Comparison of ENCODE assay signal across 21 cellular contexts in the genomic region with DNA sequence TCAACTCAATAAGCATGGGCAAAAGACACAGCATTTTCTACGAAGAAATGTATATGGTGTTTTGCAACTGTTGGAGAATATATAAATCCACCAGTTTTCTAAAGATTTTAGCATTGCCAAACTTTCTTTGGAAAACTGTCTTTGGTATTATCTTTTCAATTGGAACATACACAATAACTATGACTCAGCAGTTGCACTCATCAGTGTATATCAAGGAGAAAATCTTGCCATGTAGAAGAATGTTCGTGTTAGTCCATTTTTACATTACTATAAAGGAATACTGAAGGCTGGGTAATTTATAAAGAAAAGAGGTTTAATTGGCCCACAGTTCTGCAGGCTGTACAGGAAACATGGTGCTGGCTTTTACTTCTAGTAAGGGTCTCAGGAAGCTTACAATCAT. TPM values are rescaled to one million over a fixed set of nuclear protein-coding genes. Genes with fewer than 3 reads are reported as not detected.
DNase-seq lines count a peak whose midpoint lies in the region; ATAC-seq, FAIRE-seq and TF ChIP-seq lines count a peak whose summit lies in the region.
"Had no signal": no experiment of that assay in that cellular context is flagged by ENCODE, and none has a peak within 500 bp of the region (broad histone marks: within the 10 kb centered on the region; RNA-seq: fewer than 3 reads in every experiment).

No MANE protein-coding gene starts in this region.

- H3K27me3 Mint-ChIP-seq in HFFc6 (ENCODE audit: insufficient read depth) = no peaks in the 10 kb centered on the region
- H3K27me3 Mint-ChIP-seq: activated CD4-positive, alpha-beta memory T cell treated with anti-CD3 and anti-CD28 coated beads, Interleukin-2, amount 10 ng/mL, durations not matched to agents 7 days and 5 days; activated T-cell treated with anti-CD3 and anti-CD28 coated beads, Interleukin-2, amount 50 U/mL, for 24 hours; dendritic cell treated with granulocyte-macrophage colony-stimulating factor and Interleukin-4, amounts not matched to agents 40 ng/mL and 50 ng/mL, for 4 days; natural killer cell treated with Interleukin-12 subunit alpha and Interleukin-12 subunit beta and Interleukin-15 and Interleukin-18, amount 100 ng/mL, for 72 hours had no signal

- H3K4me1 Mint-ChIP-seq in HFFc6 (ENCODE audit: low read depth) = peaks cover 14% of the 10 kb centered on the region

- H3K9ac ChIP-seq in mammary epithelial cell (ENCODE audit: insufficient read depth, low read length) = no peak overlapping the region

- H3K4me3 Mint-ChIP-seq in HFFc6 = no peak overlapping the region
- H3K4me3 Mint-ChIP-seq: activated CD4-positive, alpha-beta memory T cell treated with anti-CD3 and anti-CD28 coated beads, Interleukin-2, amount 10 ng/mL, durations not matched to agents 7 days and 5 days; activated naive CD4-positive, alpha-beta T cell treated with anti-CD3 and anti-CD28 coated beads for 36 hours; activated T-cell treated with anti-CD3 and anti-CD28 coated beads, Interleukin-2, amount 50 U/mL, for 24 hours; CD8-positive, alpha-beta T cell; dendritic cell treated with granulocyte-macrophage colony-stimulating factor and Interleukin-4, amounts not matched to agents 40 ng/mL and 50 ng/mL, for 4 days; natural killer cell treated with Interleukin-12 subunit alpha and Interleukin-12 subunit beta and Interleukin-15 and Interleukin-18, amount 100 ng/mL, for 72 hours had no signal

- H3K79me2 ChIP-seq in mammary epithelial cell (ENCODE audit: insufficient read depth, low read length) = no peaks in the 10 kb centered on the region

- H3K9me3 Mint-ChIP-seq in HFFc6 = no peaks in the 10 kb centered on the region
- H3K9me3 Mint-ChIP-seq: activated CD4-positive, alpha-beta memory T cell treated with anti-CD3 and anti-CD28 coated beads, Interleukin-2, amount 10 ng/mL, durations not matched to agents 7 days and 5 days; activated naive CD4-positive, alpha-beta T cell treated with anti-CD3 and anti-CD28 coated beads for 36 hours; activated T-cell treated with anti-CD3 and anti-CD28 coated beads, Interleukin-2, amount 50 U/mL, for 24 hours; CD8-positive, alpha-beta T cell; dendritic cell treated with granulocyte-macrophage colony-stimulating factor and Interleukin-4, amounts not matched to agents 40 ng/mL and 50 ng/mL, for 4 days; natural killer cell treated with Interleukin-12 subunit alpha and Interleukin-12 subunit beta and Interleukin-15 and Interleukin-18, amount 100 ng/mL, for 72 hours had no signal

- H3K36me3 Mint-ChIP-seq in HFFc6 (ENCODE audit: low read depth) = no peaks in the 10 kb centered on the region
- H3K36me3 Mint-ChIP-seq: CD8-positive, alpha-beta T cell; natural killer cell treated with Interleukin-12 subunit alpha and Interleukin-12 subunit beta and Interleukin-15 and Interleukin-18, amount 100 ng/mL, for 72 hours had no signal

- H3K27ac ChIP-seq in A549 (peak overlapping the region; percentile 76 to 88), mammary epithelial cell (ENCODE audit: insufficient read depth, low read depth, low read length) (no peak overlapping the region)
- H3K27ac ChIP-seq: HL-60 had no signal

- peak in 1 of 2 experiments; percentile 5 for DNase-seq in A549 (ENCODE audit: low read depth in 1 of 2, low spot score in 1 of 2)
- peak; percentile 17 for DNase-seq in HFFc6
- peak; percentile 16 for DNase-seq in mammary epithelial cell
- DNase-seq in iris pigment epithelial cell (ENCODE audit: low read depth) = peak; percentile 49
- DNase-seq in HUDEP-2 (lab: John Stamatoyannopoulos, UW; ENCODE audit: unreplicated experiment in 76 of 76) = no peak
- DNase-seq in GM19238 (ENCODE audit: insufficient read length, low spot score) = no peak
- no peak for DNase-seq in inferior parietal cortex (ENCODE audit: extremely low spot score)
- DNase-seq: activated CD4-positive, alpha-beta memory T cell treated with anti-CD3 and anti-CD28 coated beads, Interleukin-2, amount 10 ng/mL, durations not matched to agents 7 days and 5 days; activated naive CD4-positive, alpha-beta T cell treated with anti-CD3 and anti-CD28 coated beads for 36 hours; activated T-cell treated with anti-CD3 and anti-CD28 coated beads, Interleukin-2, amount 50 U/mL, for 24 hours; CD8-positive, alpha-beta T cell; KBM-7; NCI-H2081; NCI-H510A; Right ventricle myocardium superior; stimulated activated CD4-positive, alpha-beta T cell treated with anti-CD3 and anti-CD28 coated beads, Interleukin-12 subunit alpha, Interleukin-12 subunit beta, amount 100 ng/mL, for 4 hours had no signal

- dilution Hi-C loops in mammary epithelial cell (cut with HindIII; ENCODE audit: low sequenced_read_pairs) = no loop called here

- no peak for TF ChIP-seq RAD21 in A549 (conservative IDR thresholded peaks at IDR 0.05 in 1 of 2, IDR thresholded peaks at IDR 0.05 in 1 of 2)

- H3K4me1 ChIP-seq in A549 = peaks cover 48% of the 10 kb centered on the region
- peaks cover 18% of the 10 kb centered on the region for H3K4me1 ChIP-seq in mammary epithelial cell (ENCODE audit: insufficient read depth, low read length)

- peak overlapping the region; percentile 27; the same call in 1 of the 2 replicates for H3K27ac Mint-ChIP-seq in HFFc6
- H3K27ac Mint-ChIP-seq: activated CD4-positive, alpha-beta memory T cell treated with anti-CD3 and anti-CD28 coated beads, Interleukin-2, amount 10 ng/mL, durations not matched to agents 7 days and 5 days; activated naive CD4-positive, alpha-beta T cell treated with anti-CD3 and anti-CD28 coated beads for 36 hours; activated T-cell treated with anti-CD3 and anti-CD28 coated beads, Interleukin-2, amount 50 U/mL, for 24 hours; CD8-positive, alpha-beta T cell; dendritic cell treated with granulocyte-macrophage colony-stimulating factor and Interleukin-4, amounts not matched to agents 40 ng/mL and 50 ng/mL, for 4 days; natural killer cell treated with Interleukin-12 subunit alpha and Interleukin-12 subunit beta and Interleukin-15 and Interleukin-18, amount 100 ng/mL, for 72 hours had no signal

- no peak for ATAC-seq in A549
- ATAC-seq in HG03439 (IDR thresholded peaks at IDR 0.05; ENCODE audit: unreplicated experiment) = no peak
- ATAC-seq: CD8-positive, alpha-beta T cell; natural killer cell treated with Interleukin-12 subunit alpha and Interleukin-12 subunit beta and Interleukin-15 and Interleukin-18, amount 100 ng/mL, for 72 hours had no signal

- no peaks in the 10 kb centered on the region for H4K20me1 ChIP-seq in mammary epithelial cell (ENCODE audit: insufficient read depth, low read length)

- POLR2A ChIA-PET in A549 (lab: Yijun Ruan, JAX) = no interaction called here

- 65% methylated on average over 2 of the region's 2 CpGs for WGBS in A549 (ENCODE audit: missing lambda C conversion rate)
- WGBS in mammary epithelial cell (ENCODE audit: low coverage, missing lambda C conversion rate) = 58% methylated on average over 2 of the region's 2 CpGs

- H3K4me2 ChIP-seq in A549 = peak overlapping the region; percentile 35; the same call in 2 of the 3 replicates
- no peak overlapping the region for H3K4me2 ChIP-seq in mammary epithelial cell (ENCODE audit: insufficient read depth, low read depth, low read length)

- no peak overlapping the region for H3K4me3 ChIP-seq in A549
- H3K4me3 ChIP-seq in mammary epithelial cell (replicated peaks in 1 of 3; ENCODE audit: insufficient read depth in 1 of 3, low read depth in 2 of 3, low read length in 3 of 3) = no peak overlapping the region

- TF ChIP-seq EP300 in A549 (IDR thresholded peaks at IDR 0.05) = no peak

- no peak overlapping the region for H2AFZ ChIP-seq in mammary epithelial cell (ENCODE audit: low read depth, low read length)

- CTCF ChIA-PET in A549 (lab: Yijun Ruan, JAX) = no interaction called here
- CTCF ChIA-PET in mammary epithelial cell (lab: Charles Lee; ENCODE audit: low non-redundant PET) = no interaction called here

- TF ChIP-seq CTCF in A549 (IDR thresholded peaks at IDR 0.05) = no peak
- no peak for TF ChIP-seq CTCF in HFFc6 (IDR thresholded peaks at IDR 0.05)
- no peak for TF ChIP-seq CTCF in mammary epithelial cell (conservative IDR thresholded peaks at IDR 0.05 in 1 of 2, IDR thresholded peaks at IDR 0.05 in 1 of 2; ENCODE audit: extremely low read depth in 1 of 2, insufficient read depth in 1 of 2, low read depth in 1 of 2, low read length in 2 of 2)

- no TSS peak for BruUV-seq in mammary epithelial cell (replicated peaks; lab: Mats Ljungman, UMichigan)

- TF ChIP-seq POLR2A in A549 (IDR thresholded peaks at IDR 0.05; ENCODE audit: low read length) = no peak

- no peaks in the 10 kb centered on the region for H3K9me3 ChIP-seq in A549
- no peaks in the 10 kb centered on the region for H3K9me3 ChIP-seq in mammary epithelial cell (replicated peaks; ENCODE audit: insufficient read depth, low read length)

- H3K36me3 ChIP-seq in mammary epithelial cell (ENCODE audit: insufficient read depth, low read length) = no peaks in the 10 kb centered on the region

- FAIRE-seq in A549 (lab: Jason Lieb, UNC) = no peak

- intact Hi-C loops in mammary epithelial cell (cut with micrococcal nuclease) = no loop called here

- no peaks in the 10 kb centered on the region for H3K27me3 ChIP-seq in mammary epithelial cell (ENCODE audit: insufficient read depth, low read length)

- in situ Hi-C loops in mammary epithelial cell (cut with MboI; ENCODE audit: low sequenced_read_pairs in 2 of 2) = no loop called here

TF ChIP-seq in A549, 52 proteins besides CTCF, POLR2A, EP300 and RAD21 (continues in another document):
- TF ChIP-seq ZSCAN20 (CRISPR knock-in tag; IDR thresholded peaks at IDR 0.05) = no peak
- no peak for TF ChIP-seq GATA3 (IDR thresholded peaks at IDR 0.05; ENCODE audit: borderline replicate concordance)
- no peak for TF ChIP-seq RFX5 (IDR thresholded peaks at IDR 0.05)
- TF ChIP-seq CHD4 (IDR thresholded peaks at IDR 0.05; ENCODE audit: borderline replicate concordance) = no peak
- no peak for TF ChIP-seq NPAS2 (CRISPR knock-in tag; IDR thresholded peaks at IDR 0.05; ENCODE audit: borderline replicate concordance)
- peak; percentile 50; the same call in 1 of the 2 replicates for TF ChIP-seq NFE2L2 (conservative IDR thresholded peaks at IDR 0.05; ENCODE audit: low read length)

RNA-seq across cellular contexts. Expression of gene PRKAA2, which starts 41.1 kb away (rescaled TPM):
- polyA plus RNA-seq in A549 (2011; rRNA removed) = 7.2 and 8.8 TPM in 2 replicates
- polyA plus RNA-seq in A549 (2012; cell fraction: cytosol; rRNA removed) = 0.75 and 0.78 TPM in 2 replicates
- polyA plus RNA-seq in A549 (2012; cell fraction: nucleus; rRNA removed) = 0.56 and 0.98 TPM in 2 replicates
- 2.8 to 3.8 TPM (median 3.5 TPM) in 3 replicates for polyA plus RNA-seq in A549 (2017; fragmentation: RNase III; extraction: RNeasy Plus Mini Kit Qiagen cat#74134 plus additional on column Dnase treatment)
- 6.2 and 6.8 TPM in 2 replicates for polyA minus RNA-seq in A549 (2011; rRNA and poly(A)+ RNA removed)
- under 1 TPM; 0.05 to 0.62 (median 0.06) TPM for total RNA-seq in HFFc6 (2021; fragmentation: NEBNext Ultra II Directional; extraction: Animal tissue kit (Norgen Biotek cat#: 25700))
- total RNA-seq in mammary epithelial cell = 1 to 10 TPM in 1 of 2 donors, under 1 TPM in 1; 0.07 to 5.8 TPM
- 0.03 TPM for polyA plus RNA-seq in mammary epithelial cell
- not detected for polyA minus RNA-seq in mammary epithelial cell
- total RNA-seq: activated CD4-positive, alpha-beta memory T cell treated with anti-CD3 and anti-CD28 coated beads, Interleukin-2, amount 10 ng/mL, durations not matched to agents 7 days and 5 days; activated naive CD4-positive, alpha-beta T cell treated with anti-CD3 and anti-CD28 coated beads for 36 hours; CD8-positive, alpha-beta T cell; T-helper 1 cell treated with Interleukin-12 subunit alpha and Interleukin-12 subunit beta and Interleukin-4 antibody, amounts not matched to agents 30 ng/mL and 1 ng/mL, for 36 hours had no signal

Comparison
In these comparisons a context has a peak if more than half of its experiments do, and no peak if none do; other contexts are left out.
1. DNase-seq: peak in HFFc6 (single experiment), mammary epithelial cell (single experiment) and iris pigment epithelial cell (single experiment); none in HUDEP-2 (0 of 76), GM19238 (single experiment) and inferior parietal cortex (single experiment).